8 cellular contexts compared by ENCODE assay signal in genomic region chr11:114159802-114160588, GRCh38.
DNase-seq lines count a peak whose midpoint lies in the region; ATAC-seq and TF ChIP-seq lines count a peak whose summit lies in the region.

No MANE protein-coding gene starts in this region.

- H3K27ac ChIP-seq in IMR-90 (ENCODE audit: insufficient read depth, low read length): peak overlapping the region; percentile 31; the same call in 1 of the 2 replicates
- peak overlapping the region; percentile 92 for H3K27ac ChIP-seq in OCI-LY1 (ENCODE audit: low read depth, low read length, poor library complexity, severe bottlenecking)
- H3K27ac ChIP-seq in muscle layer of colon (ENCODE audit: low read depth, low read length): peak overlapping the region; percentile 98

- no peaks in the 10 kb centered on the region for H3F3A ChIP-seq in OCI-LY1 (ENCODE audit: insufficient read depth, low read length)

- H2AK9ac ChIP-seq in IMR-90 (replicated peaks; ENCODE audit: low read depth, low read length, poor library complexity): no peak overlapping the region

- H3K23ac ChIP-seq in IMR-90 (ENCODE audit: low read depth, low read length): no peak overlapping the region

- H4K5ac ChIP-seq in IMR-90 (ENCODE audit: low read depth, low read length): no peak overlapping the region; the same call in 1 of the 2 replicates

- H3K4ac ChIP-seq in IMR-90 (ENCODE audit: low read depth, low read length): no peak overlapping the region

- no peaks in the 10 kb centered on the region for H3K9me3 ChIP-seq in IMR-90 (ENCODE audit: control insufficient read depth, insufficient read depth, low read length)
- no peaks in the 10 kb centered on the region for H3K9me3 ChIP-seq in OCI-LY1 (ENCODE audit: low read length)
- no peaks in the 10 kb centered on the region for H3K9me3 ChIP-seq in muscle layer of colon (ENCODE audit: low read length)

- no CpG with 5 or more reads among the region's 18 CpGs for WGBS in IMR-90 (ENCODE audit: extremely low coverage in 2 of 2, insufficient read length in 1 of 2), 2 experiments

- H3K56ac ChIP-seq in IMR-90 (ENCODE audit: extremely low read depth, insufficient read depth, low read length): no peak overlapping the region

- TF ChIP-seq RAD21 in IMR-90 (IDR thresholded peaks at IDR 0.05; ENCODE audit: low read length): no peak; the same call in none of the 2 replicates

- intact Hi-C loops in IMR-90 (cut with micrococcal nuclease): loop anchor here (1.0 to 10.0 kb wide), 4 partner anchors 38 to 285 kb away; partner anchors contain the start of gene USP28

- H3K9me1 ChIP-seq in IMR-90 (ENCODE audit: insufficient read depth, low read length): peaks cover 3% of the 10 kb centered on the region; the same call in 1 of the 2 replicates

- no peak for TF ChIP-seq POLR2A in IMR-90 (IDR thresholded peaks at IDR 0.05; ENCODE audit: low read depth, low read length)

- H4K91ac ChIP-seq in IMR-90 (ENCODE audit: insufficient read depth, low read depth, low read length): no peak overlapping the region

- no peak overlapping the region for H2BK120ac ChIP-seq in IMR-90 (ENCODE audit: low read depth, low read length)

- H3K79me2 ChIP-seq in OCI-LY1 (ENCODE audit: insufficient read depth, low read length): no peaks in the 10 kb centered on the region

- H3K79me1 ChIP-seq in IMR-90 (ENCODE audit: low read depth in 1 of 2, low read length in 2 of 2): no peaks in the 10 kb centered on the region

- H3K4me3 ChIP-seq in IMR-90 (ENCODE audit: insufficient read depth, low read depth, low read length) (no peak overlapping the region), OCI-LY1 (ENCODE audit: low read depth, low read length, poor library complexity, severe bottlenecking) (peak overlapping the region; percentile 23), epithelial cell of proximal tubule (ENCODE audit: low read depth, low read length) (no peak overlapping the region), muscle layer of colon (ENCODE audit: low read depth in 1 of 2, low read length in 2 of 2) (peak overlapping the region in 1 of 2 donors; percentile 17)

- dilution Hi-C loops in IMR-90 (cut with HindIII; ENCODE audit: low sequenced_read_pairs, unreplicated experiment): no loop called here

- H3K9ac ChIP-seq in IMR-90 (ENCODE audit: low read depth, low read length) (no peak overlapping the region), OCI-LY1 (ENCODE audit: low read length) (peak overlapping the region; percentile 32; the same call in 1 of the 2 replicates), muscle layer of colon (ENCODE audit: low read length) (peak overlapping the region; percentile 83)

- POLR2A ChIA-PET in IMR-90 (lab: Charles Lee; ENCODE audit: unreplicated experiment): no interaction called here

- peak; percentile 73 for ATAC-seq in IMR-90 (ENCODE audit: low read depth)

- H3K36me3 ChIP-seq in IMR-90 (ENCODE audit: control insufficient read depth, insufficient read depth, low read length) (no peaks in the 10 kb centered on the region), OCI-LY1 (ENCODE audit: insufficient read depth, low read length) (no peaks in the 10 kb centered on the region), muscle layer of colon (ENCODE audit: insufficient read depth, low read length) (peaks cover 27% of the 10 kb centered on the region)

- no peak overlapping the region for H2BK20ac ChIP-seq in IMR-90 (ENCODE audit: low read depth, low read length)

- H3K14ac ChIP-seq in IMR-90 (replicated peaks; ENCODE audit: low read depth, low read length): no peak overlapping the region

- no peak overlapping the region for H4K8ac ChIP-seq in IMR-90 (ENCODE audit: low read depth in 2 of 2, low read length in 2 of 2)

- in situ Hi-C loops in IMR-90 (cut with MboI; ENCODE audit: low sequenced_read_pairs): no loop called here

- peaks cover 16% of the 10 kb centered on the region; the same call in 1 of the 2 replicates for H3K4me1 ChIP-seq in IMR-90 (ENCODE audit: control insufficient read depth, insufficient read depth, low read length)
- H3K4me1 ChIP-seq in OCI-LY1 (ENCODE audit: insufficient read depth, low read length, severe bottlenecking): peaks cover 70% of the 10 kb centered on the region
- H3K4me1 ChIP-seq in muscle layer of colon (ENCODE audit: insufficient read depth, low read length): peaks cover 88% of the 10 kb centered on the region

- TF ChIP-seq CTCF in IMR-90 (conservative IDR thresholded peaks at IDR 0.05; ENCODE audit: low read depth, low read length) (no peak), OCI-LY1 (IDR thresholded peaks at IDR 0.05; ENCODE audit: low read length) (no peak; the same call in 1 of the 2 replicates), epithelial cell of proximal tubule (conservative IDR thresholded peaks at IDR 0.05; ENCODE audit: low read depth, low read length) (no peak), GM10266 (IDR thresholded peaks at IDR 0.05; ENCODE audit: control insufficient read depth, insufficient read depth, low read depth, missing control alignments) (no peak)

- H3K9me2 ChIP-seq in OCI-LY1 (ENCODE audit: low read depth, low read length): no peaks in the 10 kb centered on the region

- no peaks in the 10 kb centered on the region; the same call in 1 of the 2 replicates for H4K20me1 ChIP-seq in IMR-90 (ENCODE audit: insufficient read depth, low read length)
- no peaks in the 10 kb centered on the region for H4K20me1 ChIP-seq in OCI-LY1 (ENCODE audit: insufficient read depth, low read length)

- no peak overlapping the region for H2BK15ac ChIP-seq in IMR-90 (ENCODE audit: low read depth, low read length)

- H3K18ac ChIP-seq in IMR-90 (ENCODE audit: low read depth, low read length): no peak overlapping the region; the same call in 1 of the 2 replicates

- BruUV-seq in IMR-90 (replicated peaks; lab: Mats Ljungman, UMichigan): no TSS peak

- peaks cover 49% of the 10 kb centered on the region for H3K27me3 ChIP-seq in IMR-90 (ENCODE audit: control insufficient read depth, insufficient read depth, low read length)
- no peaks in the 10 kb centered on the region for H3K27me3 ChIP-seq in OCI-LY1 (ENCODE audit: insufficient read depth, low read length)
- no peaks in the 10 kb centered on the region for H3K27me3 ChIP-seq in muscle layer of colon (ENCODE audit: control insufficient read depth in 1 of 2, insufficient read depth in 2 of 2, low read length in 2 of 2)

- H2BK5ac ChIP-seq in IMR-90 (ENCODE audit: low read depth, low read length, poor library complexity, severe bottlenecking): no peak overlapping the region

- no peak overlapping the region for H2AK5ac ChIP-seq in IMR-90 (ENCODE audit: low read depth, low read length)

- H3K4me2 ChIP-seq in IMR-90 (ENCODE audit: low read depth, low read length) (peak overlapping the region; percentile 84), OCI-LY1 (ENCODE audit: low read length) (peak overlapping the region; percentile 58)

- CTCF ChIA-PET in IMR-90 (lab: Yijun Ruan, JAX): no interaction called here

- peak overlapping the region; percentile 4 for H2AFZ ChIP-seq in IMR-90 (replicated peaks; ENCODE audit: low read length, poor library complexity)
- no peak overlapping the region for H2AFZ ChIP-seq in OCI-LY1 (ENCODE audit: low read length)

- DNase-seq in GM19238 (ENCODE audit: insufficient read length, low spot score) (peak; percentile 17), IMR-90 (peak; percentile 90), epithelial cell of proximal tubule (ENCODE audit: low read depth) (peak; percentile 56), GM10266 (ENCODE audit: extremely low spot score) (no peak)
- peak; percentile 97 for DNase-seq in activated T-cell treated with anti-CD3 and anti-CD28 coated beads, Interleukin-2, amount 50 U/mL, for 1 hour
- peak; percentile 87 for DNase-seq in stimulated activated CD8-positive, alpha-beta memory T cell treated with anti-CD3 and anti-CD28 coated beads, Interleukin-4, amount 100 ng/mL, for 24 hours (ENCODE audit: low read depth)

TF ChIP-seq in IMR-90, 13 proteins besides CTCF, POLR2A, EP300 and RAD21:
- no peak for TF ChIP-seq SMC3 (IDR thresholded peaks at IDR 0.05; ENCODE audit: low read depth, low read length)
- TF ChIP-seq, protein P1, sequence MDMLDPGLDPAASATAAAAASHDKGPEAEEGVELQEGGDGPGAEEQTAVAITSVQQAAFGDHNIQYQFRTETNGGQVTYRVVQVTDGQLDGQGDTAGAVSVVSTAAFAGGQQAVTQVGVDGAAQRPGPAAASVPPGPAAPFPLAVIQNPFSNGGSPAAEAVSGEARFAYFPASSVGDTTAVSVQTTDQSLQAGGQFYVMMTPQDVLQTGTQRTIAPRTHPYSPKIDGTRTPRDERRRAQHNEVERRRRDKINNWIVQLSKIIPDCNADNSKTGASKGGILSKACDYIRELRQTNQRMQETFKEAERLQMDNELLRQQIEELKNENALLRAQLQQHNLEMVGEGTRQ (IDR thresholded peaks at IDR 0.05; ENCODE audit: low read depth, low read length): no peak
- peak; percentile 57; the same call in 1 of the 2 replicates for TF ChIP-seq MAZ (IDR thresholded peaks at IDR 0.05; ENCODE audit: borderline replicate concordance, low read depth, low read length)
- no peak for TF ChIP-seq BHLHE40 (IDR thresholded peaks at IDR 0.05; ENCODE audit: low read depth, low read length)
- no peak for TF ChIP-seq RFX5 (IDR thresholded peaks at IDR 0.05; ENCODE audit: low read depth, low read length)

Comparison
In these comparisons a context has a peak if more than half of its experiments do, and no peak if none do; other contexts are left out.
1. H3K27ac ChIP-seq: peak in every context shown above with its lines; median percentile 98 in muscle layer of colon; 92 in OCI-LY1; 31 in IMR-90.